8 cellular contexts compared by ENCODE assay signal in genomic region chr3:126083913-126084514, GRCh38. TPM values are rescaled to one million over a fixed set of nuclear protein-coding genes. Genes with fewer than 3 reads are reported as not detected.
DNase-seq lines count a peak whose midpoint lies in the region; ATAC-seq and TF ChIP-seq lines count a peak whose summit lies in the region.

Gene SLC41A3, minus strand, starts transcription at chr3:126084124. Its CDS starts 15,905 bp downstream, at chr3:126068219.

- H3K4me1 Mint-ChIP-seq in T-helper 1 cell treated with Interleukin-12 subunit alpha and Interleukin-12 subunit beta and Interleukin-4 antibody, amounts not matched to agents 30 μg/mL and 1 μg/mL, for 36 hours (ENCODE audit: low read depth) = peaks cover 16% of the 10 kb centered on the region

- in situ Hi-C loops in GM13976 (cut with MboI; ENCODE audit: low sequenced_read_pairs, unreplicated experiment) = no loop called here

- H3K27me3 Mint-ChIP-seq in T-helper 1 cell treated with Interleukin-12 subunit alpha and Interleukin-12 subunit beta and Interleukin-4 antibody, amounts not matched to agents 30 μg/mL and 1 μg/mL, for 36 hours (ENCODE audit: low read depth) = no peaks in the 10 kb centered on the region

- H3K9me3 Mint-ChIP-seq in T-helper 1 cell treated with Interleukin-12 subunit alpha and Interleukin-12 subunit beta and Interleukin-4 antibody, amounts not matched to agents 30 μg/mL and 1 μg/mL, for 36 hours = peaks cover 4% of the 10 kb centered on the region

- intact Hi-C loops in left ventricle myocardium inferior (cut with micrococcal nuclease) = no loop called here
- intact Hi-C loops in psoas muscle (cut with DNase I) = loop anchor here in 1 of 2 donors (5.0 kb wide), 1 partner anchor 92 kb away; no protein-coding TSS in a partner anchor

- ATAC-seq in HG02798 (IDR thresholded peaks at IDR 0.05; ENCODE audit: poor library complexity, unreplicated experiment) = peak; percentile 98
- ATAC-seq in psoas muscle = peak; percentile 76 to 82 (median 78)

- H3K27me3 ChIP-seq in left ventricle myocardium inferior (ENCODE audit: low read depth) = no peaks in the 10 kb centered on the region
- H3K27me3 ChIP-seq in psoas muscle (ENCODE audit: insufficient read depth in 3 of 3, low read length in 2 of 3) = no peaks in the 10 kb centered on the region

- 0 to 1% (median 0%) methylated on average over 48 to 66 of the region's 66 CpGs for WGBS in psoas muscle, 3 donors

- H3K4me3 Mint-ChIP-seq in T-helper 1 cell treated with Interleukin-12 subunit alpha and Interleukin-12 subunit beta and Interleukin-4 antibody, amounts not matched to agents 30 μg/mL and 1 μg/mL, for 36 hours = peak within 1 kb of the TSS; percentile 91

- DNase-seq in GM13976 (ENCODE audit: low spot score) (peak; percentile 96), NCI-H1436 (lab: John Stamatoyannopoulos, UW) (peak; percentile 83), amniotic epithelial cell (ENCODE audit: low read depth) (peak; percentile 69), left ventricle myocardium inferior (peak; percentile 93), psoas muscle (peak; percentile 92 to 93), ureter (ENCODE audit: low spot score) (peak; percentile 94)

- H3K27ac ChIP-seq in left ventricle myocardium inferior (replicated peaks) (peak within 1 kb of the TSS; percentile 95), psoas muscle (peak within 1 kb of the TSS; percentile 97)

- H3K4me1 ChIP-seq in left ventricle myocardium inferior = peaks cover 35% of the 10 kb centered on the region
- H3K4me1 ChIP-seq in psoas muscle = peaks cover 17% of the 10 kb centered on the region

- H3K4me3 ChIP-seq in left ventricle myocardium inferior (peak within 1 kb of the TSS; percentile 88), psoas muscle (peak within 1 kb of the TSS; percentile 83)

- H3K9me3 ChIP-seq in left ventricle myocardium inferior (replicated peaks) = no peaks in the 10 kb centered on the region
- no peaks in the 10 kb centered on the region for H3K9me3 ChIP-seq in psoas muscle

- no peaks in the 10 kb centered on the region for H3K36me3 ChIP-seq in left ventricle myocardium inferior
- no peaks in the 10 kb centered on the region for H3K36me3 ChIP-seq in psoas muscle (ENCODE audit: insufficient read depth in 1 of 2, low read depth in 1 of 2)

- H3K36me3 Mint-ChIP-seq in T-helper 1 cell treated with Interleukin-12 subunit alpha and Interleukin-12 subunit beta and Interleukin-4 antibody, amounts not matched to agents 30 μg/mL and 1 μg/mL, for 36 hours (ENCODE audit: low read depth) = peaks cover 3% of the 10 kb centered on the region

- TF ChIP-seq CTCF in GM13976 (IDR thresholded peaks at IDR 0.05; ENCODE audit: borderline replicate concordance, control extremely low read depth, extremely low read depth, insufficient read depth, missing control alignments) (peak; percentile 22), left ventricle myocardium inferior (IDR thresholded peaks at IDR 0.05; ENCODE audit: borderline replicate concordance) (peak; percentile 52), psoas muscle (IDR thresholded peaks at IDR 0.05) (peak; percentile 49)

- H3K27ac Mint-ChIP-seq in T-helper 1 cell treated with Interleukin-12 subunit alpha and Interleukin-12 subunit beta and Interleukin-4 antibody, amounts not matched to agents 30 μg/mL and 1 μg/mL, for 36 hours = peak within 1 kb of the TSS; percentile 92

RNA-seq across cellular contexts. Expression of gene SLC41A3, which starts in this region (rescaled TPM):
- 30.2 TPM for total RNA-seq in left ventricle myocardium inferior
- 10 to 100 TPM; 37.5 to 58.9 (median 45.3) TPM for total RNA-seq in psoas muscle
- 10 to 100 TPM; 28.7 to 36.9 (median 34.7) TPM for polyA plus RNA-seq in psoas muscle
- total RNA-seq in ureter = 72.0 TPM

Comparison
In these comparisons a context has a peak if more than half of its experiments do, and no peak if none do; other contexts are left out.
1. Peak in every context shown above with its lines: DNase-seq, ATAC-seq, H3K4me3 ChIP-seq and H3K27ac ChIP-seq.